ENCODE assay signal across 25 cellular contexts in the genomic region with DNA sequence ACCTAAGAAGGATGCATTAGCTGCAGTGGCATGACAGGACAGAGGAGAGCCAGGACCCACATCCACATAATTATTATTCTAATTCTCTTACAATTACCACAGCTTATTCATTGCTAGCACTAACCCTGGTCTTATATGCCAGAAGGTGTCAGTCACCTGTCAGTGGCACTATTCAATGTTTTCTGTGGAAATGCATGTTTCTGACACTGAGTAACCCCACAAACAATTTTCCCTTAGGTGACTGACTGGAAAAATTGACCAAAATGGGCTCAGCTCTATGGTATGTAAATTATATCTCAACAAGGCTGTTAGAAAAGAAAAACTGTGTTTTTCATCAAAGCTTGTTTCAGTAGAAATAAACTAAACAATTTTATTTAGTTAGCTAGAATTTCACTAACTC.
"Had no signal": no experiment of that assay in that cellular context is flagged by ENCODE, and none has a peak within 500 bp of the region (broad histone marks: within the 10 kb centered on the region; RNA-seq: fewer than 3 reads in every experiment).

No MANE protein-coding gene starts in this region.

- H2AFZ ChIP-seq: hepatocyte had no signal

- H3K27ac ChIP-seq: esophagus muscularis mucosa, foreskin keratinocyte, gastroesophageal sphincter, heart left ventricle, hepatocyte, prostate gland, right atrium auricular region, suprapubic skin, thyroid gland had no signal

- H3K27me3 Mint-ChIP-seq: naive B cell; stimulated activated naive CD8-positive, alpha-beta T cell treated with anti-CD3 and anti-CD28 coated beads, Interleukin-15, Interleukin-2, amounts not matched to agents 100 ng/mL and 50 ng/mL, for 24 hours; type B pancreatic cell had no signal

- H3K4me3 ChIP-seq: esophagus muscularis mucosa, gastroesophageal sphincter, heart left ventricle, hepatocyte, lung, mucosa of descending colon, prostate gland, right atrium auricular region, suprapubic skin, thyroid gland had no signal

- DNase-seq: dorsolateral prefrontal cortex; effector CD4-positive, alpha-beta T cell; heart left ventricle; kidney; mucosa of descending colon; naive B cell; nucleus accumbens; stimulated activated CD4-positive, alpha-beta T cell treated with anti-CD3 and anti-CD28 coated beads, Interleukin-2, amount 100 ng/mL, for 24 hours; stimulated activated CD4-positive, alpha-beta T cell treated with anti-CD3 and anti-CD28 coated beads, Interleukin-4, amount 100 ng/mL, for 24 hours; thyroid gland had no signal

- H3K4me2 ChIP-seq: hepatocyte had no signal

- H3K36me3 ChIP-seq: esophagus muscularis mucosa, gastroesophageal sphincter, heart left ventricle, prostate gland, right atrium auricular region, thyroid gland had no signal

- H3K9me3 Mint-ChIP-seq: type B pancreatic cell had no signal

- H3K4me1 ChIP-seq: foreskin keratinocyte, gastroesophageal sphincter, prostate gland, thyroid gland had no signal

- H3K36me3 Mint-ChIP-seq: memory B cell, naive B cell had no signal

- H3K27ac Mint-ChIP-seq: memory B cell; mesothelial cell of epicardium; nephron; stimulated activated effector memory CD8-positive, alpha-beta T cell treated with anti-CD3 and anti-CD28 coated beads, Interleukin-12 subunit alpha, Interleukin-12 subunit beta, amount 100 ng/mL, for 72 hours; stimulated activated naive CD8-positive, alpha-beta T cell treated with anti-CD3 and anti-CD28 coated beads, Interleukin-15, Interleukin-2, amounts not matched to agents 100 ng/mL and 50 ng/mL, for 24 hours; type B pancreatic cell had no signal

- H3K9me3 ChIP-seq: prostate gland, thyroid gland had no signal

- H3K79me2 ChIP-seq: hepatocyte had no signal

- H3K4me1 Mint-ChIP-seq: memory B cell; naive B cell; stimulated activated effector memory CD8-positive, alpha-beta T cell treated with anti-CD3 and anti-CD28 coated beads, Interleukin-12 subunit alpha, Interleukin-12 subunit beta, amount 100 ng/mL, for 72 hours had no signal

- H3K4me3 Mint-ChIP-seq: memory B cell; mesothelial cell of epicardium; naive B cell; nephron; stimulated activated effector memory CD8-positive, alpha-beta T cell treated with anti-CD3 and anti-CD28 coated beads, Interleukin-12 subunit alpha, Interleukin-12 subunit beta, amount 100 ng/mL, for 72 hours; stimulated activated naive CD8-positive, alpha-beta T cell treated with anti-CD3 and anti-CD28 coated beads, Interleukin-15, Interleukin-2, amounts not matched to agents 100 ng/mL and 50 ng/mL, for 24 hours; type B pancreatic cell had no signal

- ATAC-seq: foreskin keratinocyte; gastroesophageal sphincter; heart left ventricle; mucosa of descending colon; sciatic nerve; stimulated activated effector memory CD8-positive, alpha-beta T cell treated with anti-CD3 and anti-CD28 coated beads, Interleukin-12 subunit alpha, Interleukin-12 subunit beta, amount 100 ng/mL, for 72 hours had no signal

- H3K27me3 ChIP-seq: dorsolateral prefrontal cortex, esophagus muscularis mucosa, foreskin keratinocyte, hepatocyte, right atrium auricular region, suprapubic skin, thyroid gland had no signal
